In the genomic region with DNA sequence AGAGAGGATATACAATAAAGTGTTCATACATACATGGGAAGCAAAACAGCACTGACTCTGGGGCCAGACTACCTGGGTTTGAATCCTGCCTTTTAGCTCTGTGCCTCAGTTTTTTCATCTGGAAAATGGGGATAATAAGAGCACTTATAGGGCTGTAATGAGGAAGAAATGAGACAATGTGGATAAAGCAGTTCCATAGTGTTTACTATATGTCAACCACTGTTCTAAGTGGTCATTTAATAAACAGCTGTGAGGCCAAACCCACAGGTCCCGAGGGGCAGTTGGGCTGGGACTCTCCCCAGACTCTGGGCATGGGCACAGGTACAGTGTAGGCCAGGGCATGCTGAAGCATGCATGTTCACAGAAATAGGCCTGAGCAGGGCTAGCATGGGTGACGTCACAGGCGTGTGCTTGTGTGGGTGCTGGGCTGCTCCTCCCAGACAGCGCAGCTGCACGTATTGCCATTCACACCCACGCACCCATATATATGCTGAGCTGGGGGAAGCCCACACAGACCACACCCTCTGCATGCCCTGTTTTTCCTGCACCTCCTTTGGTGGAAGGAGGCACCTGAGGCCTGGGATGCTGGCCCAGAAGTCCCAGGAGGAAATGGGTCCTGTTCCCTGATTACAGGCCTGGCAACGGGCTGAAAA, we compare ENCODE assay signal across 8 cellular contexts. TPM values are rescaled to one million over a fixed set of nuclear protein-coding genes. Genes with fewer than 3 reads are reported as not detected.
DNase-seq lines count a peak whose midpoint lies in the region; ATAC-seq and TF ChIP-seq lines count a peak whose summit lies in the region.

No MANE protein-coding gene starts in this region.

- ATAC-seq in HG02798 (IDR thresholded peaks at IDR 0.05; ENCODE audit: poor library complexity, unreplicated experiment) (peak; percentile 71), esophagus mucosa (peak; percentile 81), omental fat pad (ENCODE audit: low FRiP score) (no peak)

- intact Hi-C loops in spleen (cut with DNase I; ENCODE audit: low total_unique reads) = no loop called here

- TF ChIP-seq POLR2A in spleen (IDR thresholded peaks at IDR 0.05) = no peak

- H3K36me3 ChIP-seq in spleen = no peaks in the 10 kb centered on the region
- no peaks in the 10 kb centered on the region; the same call in 1 of the 2 replicates for H3K36me3 ChIP-seq in HAP-1 (replicated peaks)

- WGBS in spleen, 5 donors = 68 to 83% (median 78%) methylated on average over 3 to 7 of the region's 7 CpGs

- TF ChIP-seq CTCF in GM12865 (IDR thresholded peaks at IDR 0.05; ENCODE audit: insufficient read depth, low read depth, low read length, missing control alignments) = no peak
- no peak for TF ChIP-seq CTCF in spleen (IDR thresholded peaks at IDR 0.05 in 8 of 11, conservative IDR thresholded peaks at IDR 0.05 in 3 of 11)
- TF ChIP-seq CTCF in omental fat pad (IDR thresholded peaks at IDR 0.05) = no peak

- peaks cover 3 to 35% (median 23%) of the 10 kb centered on the region in 6 donors for H3K4me1 ChIP-seq in spleen
- peaks cover 4% of the 10 kb centered on the region for H3K4me1 ChIP-seq in HAP-1

- DNase-seq in GM12865 (ENCODE audit: low read depth) (peak; percentile 89), Kasumi-1 (lab: John Stamatoyannopoulos, UW) (no peak), spleen (no peak), omental fat pad (ENCODE audit: low spot score) (no peak), HAP-1 (ENCODE audit: low spot score in 2 of 2) (no peak)
- DNase-seq in activated CD4-positive, CD25-positive, alpha-beta regulatory T cell (lab: John Stamatoyannopoulos, UW) = peak in 3 of 4 experiments; percentile 18 to 44 (median 35)

- H3K27ac ChIP-seq in spleen = no peak overlapping the region

- in situ Hi-C loops in HAP-1 (cut with MboI; ENCODE audit: low sequenced_read_pairs) = no loop called here

- H3K27me3 ChIP-seq in spleen (replicated peaks in 1 of 7) = peaks cover 0 to 12% (median 0%) of the 10 kb centered on the region in 7 donors
- no peaks in the 10 kb centered on the region for H3K27me3 ChIP-seq in HAP-1 (ENCODE audit: low read depth)

- H3K4me3 ChIP-seq in GM12865 (ENCODE audit: low read depth, low read length) (no peak overlapping the region), spleen (no peak overlapping the region), HAP-1 (no peak overlapping the region)

- H3K9me3 ChIP-seq in spleen (no peaks in the 10 kb centered on the region), HAP-1 (no peaks in the 10 kb centered on the region)

RNA-seq across cellular contexts. Expression of a gene that starts 3.5 kb away (rescaled TPM):
- total RNA-seq in esophagus mucosa = 27.1 TPM
- 100 to 1,000 TPM in 6 of 7 donors, 10 to 100 TPM in 1; 96.7 to 144 (median 134) TPM for total RNA-seq in spleen
- polyA plus RNA-seq in spleen = 10 to 100 TPM; 28.0 to 51.3 (median 29.3) TPM
- 100 to 1,000 TPM in 1 of 4 donors, 10 to 100 TPM in 3; 43.9 to 189 (median 63.1) TPM for total RNA-seq in omental fat pad

Comparison
In these comparisons a context has a peak if more than half of its experiments do, and no peak if none do; other contexts are left out.
1. DNase-seq: peak in GM12865 (single experiment) and activated CD4-positive, CD25-positive, alpha-beta regulatory T cell (3 of 4); none in Kasumi-1 (0 of 2), spleen (single experiment), omental fat pad (single experiment) and HAP-1 (0 of 2).